Comparison of ENCODE assay signal across 8 cellular contexts in the genomic region with DNA sequence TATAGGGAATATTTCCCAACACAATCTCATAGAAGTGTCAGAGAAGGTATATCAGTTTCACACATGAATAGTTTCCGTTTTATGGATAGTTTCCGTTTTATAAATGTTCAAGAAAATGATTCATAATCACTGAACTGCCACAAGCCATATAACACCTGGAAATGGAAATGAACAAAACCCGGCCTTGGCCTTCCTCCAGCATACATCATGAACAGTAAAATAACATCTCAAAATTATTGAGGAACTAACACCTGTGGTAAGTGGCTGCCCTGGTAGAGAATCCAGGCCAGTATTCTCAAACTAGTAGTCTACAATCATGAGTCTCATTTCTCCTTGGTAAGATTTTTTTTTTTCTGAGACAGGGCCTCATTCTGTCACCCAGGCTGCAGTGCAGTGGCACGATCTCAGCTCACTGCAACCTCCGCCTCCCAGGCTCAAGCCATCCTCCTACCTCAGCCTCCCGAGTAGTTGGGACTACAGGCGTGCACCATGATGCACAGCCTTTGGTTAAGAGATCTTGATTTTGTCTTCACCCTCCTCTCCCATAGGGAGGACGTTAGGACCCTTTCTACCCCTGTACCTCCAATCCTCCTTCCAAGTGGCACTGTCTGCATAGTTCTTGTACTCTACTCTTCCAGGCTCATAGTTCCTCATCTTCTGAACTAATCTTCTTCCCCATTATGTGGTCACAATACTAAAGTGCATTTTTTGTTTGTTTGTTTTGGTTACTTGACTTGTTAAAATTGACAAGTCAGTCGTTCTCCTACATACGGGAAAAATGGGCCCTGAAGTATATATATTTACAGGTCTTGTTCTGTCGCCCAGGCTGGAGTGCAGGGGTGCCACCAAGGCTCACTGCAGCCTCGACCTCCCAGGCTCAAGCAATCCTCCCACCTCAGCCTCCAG. TPM values are rescaled to one million over a fixed set of nuclear protein-coding genes. Genes with fewer than 3 reads are reported as not detected.
DNase-seq lines count a peak whose midpoint lies in the region; ATAC-seq and TF ChIP-seq lines count a peak whose summit lies in the region.

No MANE protein-coding gene starts in this region.

- no peaks in the 10 kb centered on the region for H3K27me3 ChIP-seq in vagina

- intact Hi-C loops in vagina (cut with DNase I) = no loop called here
- intact Hi-C loops in head of caudate nucleus (cut with DNase I) = no loop called here

- no peaks in the 10 kb centered on the region for H3K36me3 ChIP-seq in vagina

- no peaks in the 10 kb centered on the region for H3K36me3 Mint-ChIP-seq in naive B cell

- H3K9me3 ChIP-seq in vagina = no peaks in the 10 kb centered on the region

- H3K4me1 ChIP-seq in vagina = peaks cover 14% of the 10 kb centered on the region

- TF ChIP-seq CTCF in GM12864 (IDR thresholded peaks at IDR 0.05; ENCODE audit: low read depth, low read length, missing control alignments) = no peak
- no peak for TF ChIP-seq CTCF in astrocyte of the cerebellum (IDR thresholded peaks at IDR 0.05; ENCODE audit: low read depth, low read length, missing control alignments)
- TF ChIP-seq CTCF in vagina (IDR thresholded peaks at IDR 0.05) = no peak

- H3K27me3 Mint-ChIP-seq in naive B cell = peaks cover 0 to 3% (median 3%) of the 10 kb centered on the region in 3 donors

- peaks cover 6 to 16% (median 16%) of the 10 kb centered on the region in 3 donors for H3K4me1 Mint-ChIP-seq in naive B cell

- DNase-seq in GM12864 (ENCODE audit: low read depth) (peak; percentile 37), astrocyte of the cerebellum (ENCODE audit: low read depth) (no peak), naive B cell (no peak), vagina (ENCODE audit: extremely low spot score in 2 of 2) (no peak), SW 1271 (lab: John Stamatoyannopoulos, UW) (no peak), inferior parietal cortex (ENCODE audit: extremely low spot score) (no peak), head of caudate nucleus (no peak)
- DNase-seq in Jurkat, Clone E6-1 (ENCODE audit: low read depth, low spot score) = peak; percentile 32

- peak overlapping the region in 4 of 6 donors; percentile 49 to 97 (median 56) for H3K27ac Mint-ChIP-seq in naive B cell

- H3K4me3 ChIP-seq in GM12864 (ENCODE audit: low read depth, low read length) (peak overlapping the region; percentile 65), astrocyte of the cerebellum (ENCODE audit: low read depth, low read length) (peak overlapping the region; percentile 49), vagina (peak overlapping the region; percentile 65 to 74)
- peak overlapping the region; percentile 67 for H3K4me3 ChIP-seq in Jurkat, Clone E6-1 (ENCODE audit: low read length)

- peak overlapping the region; percentile 90 for H3K27ac ChIP-seq in vagina

- in situ Hi-C loops in astrocyte of the cerebellum (cut with HindIII; ENCODE audit: low sequenced_read_pairs) = no loop called here

- no peak for TF ChIP-seq POLR2A in vagina (IDR thresholded peaks at IDR 0.05)

- peaks cover 0 to 2% (median 0%) of the 10 kb centered on the region in 7 donors for H3K9me3 Mint-ChIP-seq in naive B cell

- peak overlapping the region; percentile 81 to 97 (median 92) for H3K4me3 Mint-ChIP-seq in naive B cell

- ATAC-seq in naive B cell (ENCODE audit: low read depth in 2 of 2) = no peak

RNA-seq across cellular contexts. Expression of a gene that starts 15.0 kb away (rescaled TPM):
- 8.3 TPM for polyA plus RNA-seq in Jurkat, Clone E6-1 (2012; ENCODE audit: insufficient read depth, insufficient read length)
- 1 to 10 TPM in 1 of 6 donors, not detected in 5; 1.2 TPM for polyA plus RNA-seq in naive B cell (ENCODE audit: low read depth in 6 of 6)
- 8.1 TPM for total RNA-seq in vagina

Comparison
In these comparisons a context has a peak if more than half of its experiments do, and no peak if none do; other contexts are left out.
1. DNase-seq: peak in GM12864 (single experiment) and Jurkat, Clone E6-1 (single experiment); none in astrocyte of the cerebellum (single experiment), naive B cell (single experiment), vagina (0 of 2), SW 1271 (0 of 2), inferior parietal cortex (single experiment) and head of caudate nucleus (0 of 42).
2. Peak in every context shown above with its lines, with median percentiles within 50 percentile points of each other: H3K4me3 ChIP-seq.